Comparison of ENCODE assay signal across 20 cellular contexts in genomic region chr11:57240007-57240406, GRCh38. TPM values are rescaled to one million over a fixed set of nuclear protein-coding genes. Genes with fewer than 3 reads are reported as not detected.
DNase-seq lines count a peak whose midpoint lies in the region; ATAC-seq, FAIRE-seq and TF ChIP-seq lines count a peak whose summit lies in the region.
"Had no signal": no experiment of that assay in that cellular context is flagged by ENCODE, and none has a peak within 500 bp of the region (broad histone marks: within the 10 kb centered on the region; RNA-seq: fewer than 3 reads in every experiment).

No MANE protein-coding gene starts in this region.

- TF ChIP-seq CTCF in A549 (IDR thresholded peaks at IDR 0.05) (no peak), GM23338 (conservative IDR thresholded peaks at IDR 0.05; ENCODE audit: low read depth in 2 of 2) (no peak), right lobe of liver (IDR thresholded peaks at IDR 0.05) (no peak), osteoblast (IDR thresholded peaks at IDR 0.05; ENCODE audit: extremely low read depth, low read depth, low read length) (no peak), mammary epithelial cell (conservative IDR thresholded peaks at IDR 0.05 in 1 of 2, IDR thresholded peaks at IDR 0.05 in 1 of 2; ENCODE audit: extremely low read depth in 1 of 2, insufficient read depth in 1 of 2, low read depth in 1 of 2, low read length in 2 of 2) (no peak)

- peak in 1 of 2 experiments; percentile 30; a peak in 2 of 6 replicates for ATAC-seq in A549
- ATAC-seq in GM23338 = no peak
- peak; percentile 90 to 94 (median 93) for ATAC-seq in right lobe of liver
- ATAC-seq: PC-3 had no signal

- H3K4me1 ChIP-seq in A549 = peaks cover 15% of the 10 kb centered on the region; the same call in 2 of the 3 replicates
- H3K4me1 ChIP-seq in GM23338 (ENCODE audit: insufficient read depth) = peaks cover 18% of the 10 kb centered on the region
- peaks cover 0 to 23% (median 8%) of the 10 kb centered on the region in 4 donors for H3K4me1 ChIP-seq in right lobe of liver
- no peaks in the 10 kb centered on the region for H3K4me1 ChIP-seq in osteoblast (ENCODE audit: insufficient read depth, low read length)
- no peaks in the 10 kb centered on the region for H3K4me1 ChIP-seq in mammary epithelial cell (ENCODE audit: insufficient read depth, low read length)
- H3K4me1 ChIP-seq: HAP-1 had no signal

- H3K79me2 ChIP-seq in GM23338 (replicated peaks; ENCODE audit: insufficient read depth) = no peaks in the 10 kb centered on the region
- H3K79me2 ChIP-seq in osteoblast (ENCODE audit: insufficient read depth, low read length) = no peaks in the 10 kb centered on the region
- no peaks in the 10 kb centered on the region for H3K79me2 ChIP-seq in mammary epithelial cell (ENCODE audit: insufficient read depth, low read length)

- TF ChIP-seq POLR2A in A549 (IDR thresholded peaks at IDR 0.05; ENCODE audit: low read length) (no peak), right lobe of liver (IDR thresholded peaks at IDR 0.05) (no peak)

- BruUV-seq in mammary epithelial cell (replicated peaks; lab: Mats Ljungman, UMichigan) = no TSS peak

- TF ChIP-seq RAD21 in A549 (conservative IDR thresholded peaks at IDR 0.05 in 1 of 2, IDR thresholded peaks at IDR 0.05 in 1 of 2) = no peak

- 76% methylated on average over 2 of the region's 2 CpGs for WGBS in A549 (ENCODE audit: missing lambda C conversion rate)
- WGBS in right lobe of liver (ENCODE audit: insufficient coverage, low coverage, low lambda C conversion rate, missing lambda C conversion rate) = 0% methylated on average over 1 of the region's 2 CpGs
- 33% methylated on average over 2 of the region's 2 CpGs for WGBS in mammary epithelial cell (ENCODE audit: low coverage, missing lambda C conversion rate)

- POLR2A ChIA-PET in A549 (lab: Yijun Ruan, JAX) = no interaction called here

- peak overlapping the region; percentile 30; the same call in 2 of the 3 replicates for H3K4me2 ChIP-seq in A549
- H3K4me2 ChIP-seq in GM23338 = no peak overlapping the region
- no peak overlapping the region for H3K4me2 ChIP-seq in osteoblast (ENCODE audit: insufficient read depth, low read length)
- H3K4me2 ChIP-seq in mammary epithelial cell (ENCODE audit: insufficient read depth, low read depth, low read length) = no peak overlapping the region

- H3K4me1 Mint-ChIP-seq in GM23338 = peaks cover 30% of the 10 kb centered on the region

- no peaks in the 10 kb centered on the region for H3K9me3 ChIP-seq in A549
- H3K9me3 ChIP-seq in right lobe of liver = no peaks in the 10 kb centered on the region
- no peaks in the 10 kb centered on the region for H3K9me3 ChIP-seq in osteoblast (ENCODE audit: low read depth, low read length)
- no peaks in the 10 kb centered on the region for H3K9me3 ChIP-seq in mammary epithelial cell (replicated peaks; ENCODE audit: insufficient read depth, low read length)
- H3K9me3 ChIP-seq: HAP-1 had no signal

- no peak overlapping the region for H3K9ac ChIP-seq in mammary epithelial cell (ENCODE audit: insufficient read depth, low read length)

- no peaks in the 10 kb centered on the region; the same call in 1 of the 3 replicates for H3K9me3 Mint-ChIP-seq in GM23338

- in situ Hi-C loops in mammary epithelial cell (cut with MboI; ENCODE audit: low sequenced_read_pairs in 2 of 2) = loop anchor here in 1 of 2 donors (5.0 kb wide), 1 partner anchor 108 kb away; no protein-coding TSS in a partner anchor

- no peak overlapping the region for H3K4me3 Mint-ChIP-seq in GM23338
- H3K4me3 Mint-ChIP-seq: IgD-negative memory B cell had no signal

- intact Hi-C loops in right lobe of liver (cut with DNase I) = loop anchor here in 1 of 2 donors (10.0 kb wide), 2 partner anchors 75 to 395 kb away; no protein-coding TSS in a partner anchor
- intact Hi-C loops in mammary epithelial cell (cut with micrococcal nuclease) = no loop called here

- no peak for TF ChIP-seq EP300 in A549 (IDR thresholded peaks at IDR 0.05)

- FAIRE-seq in A549 (lab: Jason Lieb, UNC) = no peak
- FAIRE-seq: G401.6 had no signal

- no peaks in the 10 kb centered on the region for H3F3A ChIP-seq in GM23338 (replicated peaks; ENCODE audit: low read depth)

- H3K36me3 ChIP-seq in GM23338 (ENCODE audit: insufficient read depth) (no peaks in the 10 kb centered on the region), right lobe of liver (no peaks in the 10 kb centered on the region), osteoblast (ENCODE audit: insufficient read depth, low read length) (no peaks in the 10 kb centered on the region), mammary epithelial cell (ENCODE audit: insufficient read depth, low read length) (no peaks in the 10 kb centered on the region)
- H3K36me3 ChIP-seq: HAP-1 had no signal

- H4K20me1 ChIP-seq in GM23338 (replicated peaks; ENCODE audit: insufficient read depth) = no peaks in the 10 kb centered on the region
- H4K20me1 ChIP-seq in osteoblast (ENCODE audit: insufficient read depth, low read length) = no peaks in the 10 kb centered on the region
- no peaks in the 10 kb centered on the region for H4K20me1 ChIP-seq in mammary epithelial cell (ENCODE audit: insufficient read depth, low read length)

- H3K4me3 ChIP-seq in A549 (no peak overlapping the region), GM23338 (no peak overlapping the region), right lobe of liver (no peak overlapping the region), osteoblast (ENCODE audit: insufficient read depth, low read length) (no peak overlapping the region), mammary epithelial cell (replicated peaks in 1 of 3; ENCODE audit: insufficient read depth in 1 of 3, low read depth in 2 of 3, low read length in 3 of 3) (no peak overlapping the region)
- H3K4me3 ChIP-seq: HAP-1 had no signal

- 0 out of 2 replicates have a peak, but pooled peaks cover 3% of the 10 kb centered on the region for H3K9me2 ChIP-seq in GM23338 (ENCODE audit: insufficient read depth)

- H2AFZ ChIP-seq in GM23338 (peak overlapping the region; percentile 73; the same call in 1 of the 2 replicates), osteoblast (ENCODE audit: low read length) (no peak overlapping the region), mammary epithelial cell (ENCODE audit: low read depth, low read length) (no peak overlapping the region)

- peaks cover 3% of the 10 kb centered on the region for H3K27me3 Mint-ChIP-seq in GM23338 (ENCODE audit: insufficient read depth, low read depth, poor library complexity)

- H3K36me3 Mint-ChIP-seq in GM23338 (ENCODE audit: low read depth) = no peaks in the 10 kb centered on the region
- H3K36me3 Mint-ChIP-seq: CD14-positive monocyte, IgD-negative memory B cell had no signal

- dilution Hi-C loops in mammary epithelial cell (cut with HindIII; ENCODE audit: low sequenced_read_pairs) = no loop called here

- H3K27ac Mint-ChIP-seq in GM23338 = no peak overlapping the region
- H3K27ac Mint-ChIP-seq: CD14-positive monocyte, IgD-negative memory B cell had no signal

- CTCF ChIA-PET in A549 (lab: Yijun Ruan, JAX) = interaction anchor here (1.0 to 5.8 kb wide), 3 partner anchors 9 to 399 kb away, joined by 4 to 55 read pairs (median 38); no protein-coding TSS in a partner anchor
- CTCF ChIA-PET in mammary epithelial cell (lab: Charles Lee; ENCODE audit: low non-redundant PET) = no interaction called here

- H3K27ac ChIP-seq in A549 (peak overlapping the region in 1 of 2 experiments; percentile 64; a peak in 2 of 6 replicates), GM23338 (ENCODE audit: low read depth) (no peak overlapping the region), right lobe of liver (no peak overlapping the region), osteoblast (ENCODE audit: low read depth, low read length) (no peak overlapping the region), mammary epithelial cell (ENCODE audit: insufficient read depth, low read depth, low read length) (no peak overlapping the region)
- H3K27ac ChIP-seq: RWPE1 had no signal

- H3K27me3 ChIP-seq in GM23338 (ENCODE audit: insufficient read depth) = no peaks in the 10 kb centered on the region
- no peaks in the 10 kb centered on the region for H3K27me3 ChIP-seq in right lobe of liver
- peaks cover 19% of the 10 kb centered on the region for H3K27me3 ChIP-seq in osteoblast (ENCODE audit: insufficient read depth, low read length)
- H3K27me3 ChIP-seq in mammary epithelial cell (ENCODE audit: insufficient read depth, low read length) = no peaks in the 10 kb centered on the region

- DNase-seq in A549 (ENCODE audit: low read depth in 1 of 2, low spot score in 1 of 2) (no peak), GM23338 (ENCODE audit: low spot score) (no peak), right lobe of liver (peak; percentile 50 to 92 (median 64)), osteoblast (ENCODE audit: insufficient read length, low spot score, missing footprints) (peak; percentile 79), AG08395 (ENCODE audit: low spot score) (no peak), mammary epithelial cell (no peak), kidney tubule cell (ENCODE audit: low spot score) (no peak)
- DNase-seq: Karpas-422, NCI-H1048, NCI-H1436, NCI-H1930, NCI-H345, PC-3 had no signal

TF ChIP-seq in A549, 52 proteins besides CTCF, POLR2A, EP300 and RAD21 (continues in another document):
- TF ChIP-seq CEBPB (IDR thresholded peaks at IDR 0.05) = no peak

RNA-seq across cellular contexts. Expression of gene APLNR, which starts 3.0 kb away (rescaled TPM):
- 0.08 and 0.14 TPM in 2 replicates for polyA plus RNA-seq in A549 (2011; rRNA removed)
- polyA plus RNA-seq in A549 (2012; cell fraction: cytosol; rRNA removed) = 0.05 and 0.10 TPM in 2 replicates
- 0.65 and 0.80 TPM in 2 replicates for polyA plus RNA-seq in A549 (2012; cell fraction: nucleus; rRNA removed)
- 0.08 to 0.09 TPM (median 0.08 TPM) in 3 replicates for polyA plus RNA-seq in A549 (2017; fragmentation: RNase III; extraction: RNeasy Plus Mini Kit Qiagen cat#74134 plus additional on column Dnase treatment)
- polyA minus RNA-seq in A549 (2011; rRNA and poly(A)+ RNA removed) = 0.12 and 0.24 TPM in 2 replicates
- total RNA-seq in GM23338 (2014; rRNA removed; shearing (Covaris generic)) = 0.10 and 0.12 TPM in 2 replicates
- not detected in 2 replicates for polyA plus RNA-seq in GM23338 (2016; fragmentation: Nextera tagmentation; extraction: Ambion mirVana)
- total RNA-seq in right lobe of liver = 1 to 10 TPM; 1.1 to 3.6 (median 2.1) TPM
- not detected in 2 replicates for total RNA-seq in osteoblast
- total RNA-seq in mammary epithelial cell = not detected
- not detected for polyA plus RNA-seq in mammary epithelial cell
- not detected for polyA minus RNA-seq in mammary epithelial cell
- total RNA-seq: HT-29, MCF 10A, PC-3 had no signal
- polyA plus RNA-seq: CD14-positive monocyte, IgD-negative memory B cell had no signal

RNA-seq across cellular contexts. Expression of gene LRRC55, which starts 58.3 kb away (rescaled TPM):
- polyA plus RNA-seq in A549 (2011; rRNA removed) = 0.04 TPM in 1 of 2 replicates, not detected in the other
- polyA plus RNA-seq in A549 (2012; cell fraction: cytosol; rRNA removed) = under 0.01 TPM in 1 of 2 replicates, not detected in the other
- 0.01 TPM in 2 replicates for polyA plus RNA-seq in A549 (2012; cell fraction: nucleus; rRNA removed)
- polyA plus RNA-seq in A549 (2017; fragmentation: RNase III; extraction: RNeasy Plus Mini Kit Qiagen cat#74134 plus additional on column Dnase treatment) = 0.01 TPM in 1 of 3 replicates, not detected in the others
- not detected in 2 replicates for polyA minus RNA-seq in A549 (2011; rRNA and poly(A)+ RNA removed)
- 1.4 and 1.5 TPM in 2 replicates for total RNA-seq in GM23338 (2014; rRNA removed; shearing (Covaris generic))
- 0.10 and 0.15 TPM in 2 replicates for polyA plus RNA-seq in GM23338 (2016; fragmentation: Nextera tagmentation; extraction: Ambion mirVana)
- total RNA-seq in right lobe of liver = under 1 TPM in 5 of 6 experiments, not detected in 1; 0.06 to 0.71 (median 0.13) TPM
- not detected in 2 replicates for total RNA-seq in osteoblast
- total RNA-seq in mammary epithelial cell = not detected
- polyA plus RNA-seq in mammary epithelial cell = not detected
- polyA minus RNA-seq in mammary epithelial cell = not detected
- total RNA-seq: HT-29, MCF 10A, PC-3 had no signal
- polyA plus RNA-seq: CD14-positive monocyte, IgD-negative memory B cell had no signal

Comparison
In these comparisons a context has a peak if more than half of its experiments do, and no peak if none do; other contexts are left out.
1. DNase-seq: peak in right lobe of liver (3 of 3) and osteoblast (single experiment); none in A549 (0 of 2), GM23338 (single experiment), AG08395 (single experiment), mammary epithelial cell (single experiment) and kidney tubule cell (single experiment).